Comparison of ENCODE assay signal across 17 cellular contexts in the genomic region with DNA sequence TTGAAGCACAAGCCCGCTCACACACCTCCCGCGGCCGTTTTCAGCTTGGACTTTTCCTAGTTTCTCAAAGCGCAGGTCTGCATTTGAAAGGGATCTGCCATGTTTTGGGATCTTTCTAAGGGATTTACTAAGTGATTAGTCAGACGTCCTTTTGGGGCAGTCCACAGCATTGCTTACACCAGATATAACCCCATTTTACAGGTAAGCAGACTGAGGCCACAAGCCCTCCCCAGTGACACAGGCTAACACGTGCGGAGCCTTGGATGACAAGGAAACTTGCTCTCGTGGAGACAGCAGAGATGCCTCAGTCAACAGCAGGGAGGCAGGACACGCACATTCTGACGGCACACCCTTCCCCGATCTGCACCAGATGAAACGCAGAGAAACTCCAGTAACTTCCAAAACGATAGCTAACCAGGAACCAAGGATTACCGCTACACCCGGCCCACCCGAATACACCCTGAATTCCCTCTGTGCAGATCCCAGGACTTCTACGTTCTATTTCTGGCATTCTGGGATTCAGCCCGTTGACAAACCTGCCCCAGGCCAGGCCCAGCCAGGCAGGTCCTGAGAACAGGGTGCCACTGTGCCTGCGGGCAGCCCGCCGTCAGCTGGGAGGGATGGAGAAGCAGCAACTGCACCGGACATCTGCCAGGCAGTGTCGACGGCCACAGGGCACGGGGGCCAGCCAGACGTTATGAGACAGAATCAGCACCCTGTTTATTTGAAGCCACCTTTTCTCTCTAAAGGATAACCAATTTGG. TPM values are rescaled to one million over a fixed set of nuclear protein-coding genes. Genes with fewer than 3 reads are reported as not detected.
"Had no signal": no experiment of that assay in that cellular context is flagged by ENCODE, and none has a peak within 500 bp of the region (broad histone marks: within the 10 kb centered on the region; RNA-seq: fewer than 3 reads in every experiment).

No MANE protein-coding gene starts in this region.

- H3K27me3 ChIP-seq: colonic mucosa, pancreas had no signal

- DNase-seq: activated CD4-positive, alpha-beta T cell treated with anti-CD3 and anti-CD28 coated beads for 4 hours; activated CD8-positive, alpha-beta memory T cell treated with anti-CD3 and anti-CD28 coated beads, Interleukin-2, amount 50 U/mL, for 4 hours; activated CD8-positive, alpha-beta T cell treated with anti-CD3 and anti-CD28 coated beads for 36 hours; activated naive CD8-positive, alpha-beta T cell treated with anti-CD3 and anti-CD28 coated beads, Interleukin-2, amount 50 U/mL, for 24 hours; colonic mucosa; effector CD4-positive, alpha-beta T cell; foreskin melanocyte; kidney glomerular epithelial cell had no signal

- ATAC-seq: activated CD8-positive, alpha-beta T cell treated with anti-CD3 and anti-CD28 coated beads for 36 hours; activated naive CD8-positive, alpha-beta T cell treated with anti-CD3 and anti-CD28 coated beads, Interleukin-2, amount 50 U/mL, for 24 hours had no signal

- H3K9me3 Mint-ChIP-seq: activated CD8-positive, alpha-beta T cell treated with anti-CD3 and anti-CD28 coated beads for 36 hours; activated naive CD8-positive, alpha-beta T cell treated with anti-CD3 and anti-CD28 coated beads, Interleukin-2, amount 50 U/mL, for 24 hours had no signal

- H3K4me1 ChIP-seq: SJSA1 had no signal

- H3K4me3 Mint-ChIP-seq: activated CD8-positive, alpha-beta T cell treated with anti-CD3 and anti-CD28 coated beads for 36 hours; activated naive CD8-positive, alpha-beta T cell treated with anti-CD3 and anti-CD28 coated beads, Interleukin-2, amount 50 U/mL, for 24 hours had no signal

- H3K9me3 ChIP-seq: colonic mucosa, pancreas had no signal

- H3K27ac Mint-ChIP-seq: activated CD8-positive, alpha-beta T cell treated with anti-CD3 and anti-CD28 coated beads for 36 hours; activated naive CD8-positive, alpha-beta T cell treated with anti-CD3 and anti-CD28 coated beads, Interleukin-2, amount 50 U/mL, for 24 hours had no signal

- H3K4me1 Mint-ChIP-seq: activated naive CD8-positive, alpha-beta T cell treated with anti-CD3 and anti-CD28 coated beads, Interleukin-2, amount 50 U/mL, for 24 hours had no signal

- H3K27ac ChIP-seq: SJSA1, tibial nerve, WERI-Rb-1 had no signal

- H3K4me3 ChIP-seq: colonic mucosa, lung, pancreas, SJSA1, tibial nerve had no signal

- H3K36me3 ChIP-seq: colonic mucosa, pancreas, SJSA1, tibial nerve, WERI-Rb-1 had no signal

RNA-seq across cellular contexts. Expression of a gene that starts 27.9 kb away (rescaled TPM):
- total RNA-seq: activated CD8-positive, alpha-beta T cell treated with anti-CD3 and anti-CD28 coated beads for 36 hours; astrocyte; endothelial cell of umbilical vein; lung; pancreas; renal cortical epithelial cell; SJSA1; tibial nerve had no signal
- polyA plus RNA-seq: endothelial cell of umbilical vein, lung, neural cell, pancreas had no signal
